2 cellular contexts compared by ENCODE assay signal in the genomic region with DNA sequence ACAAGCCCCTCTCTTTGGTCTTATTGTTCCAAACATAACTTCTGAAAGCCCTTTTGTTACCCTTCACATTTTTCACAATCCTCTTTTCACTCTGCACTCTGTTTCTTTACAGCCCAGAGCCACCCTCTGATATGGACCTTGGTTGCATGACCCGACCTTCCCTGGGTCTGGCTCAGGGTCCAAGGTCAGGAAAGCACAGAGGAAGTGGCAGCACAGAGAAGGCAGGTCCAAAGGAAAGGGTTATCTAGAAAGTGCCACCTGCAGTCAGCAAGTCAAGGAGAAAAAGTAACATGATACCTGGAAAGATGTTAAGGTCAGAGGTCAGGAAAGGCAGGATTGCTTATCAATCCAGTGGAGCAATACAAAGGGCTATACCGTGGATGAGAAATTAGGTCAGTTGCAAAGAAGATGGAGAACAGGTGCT.
TF ChIP-seq lines count a peak whose summit lies in the region.

No MANE protein-coding gene starts in this region.

TF ChIP-seq in HepG2, 621 proteins besides CTCF, POLR2A, EP300 and RAD21 (continues in another document):
- TF ChIP-seq, protein P1, sequence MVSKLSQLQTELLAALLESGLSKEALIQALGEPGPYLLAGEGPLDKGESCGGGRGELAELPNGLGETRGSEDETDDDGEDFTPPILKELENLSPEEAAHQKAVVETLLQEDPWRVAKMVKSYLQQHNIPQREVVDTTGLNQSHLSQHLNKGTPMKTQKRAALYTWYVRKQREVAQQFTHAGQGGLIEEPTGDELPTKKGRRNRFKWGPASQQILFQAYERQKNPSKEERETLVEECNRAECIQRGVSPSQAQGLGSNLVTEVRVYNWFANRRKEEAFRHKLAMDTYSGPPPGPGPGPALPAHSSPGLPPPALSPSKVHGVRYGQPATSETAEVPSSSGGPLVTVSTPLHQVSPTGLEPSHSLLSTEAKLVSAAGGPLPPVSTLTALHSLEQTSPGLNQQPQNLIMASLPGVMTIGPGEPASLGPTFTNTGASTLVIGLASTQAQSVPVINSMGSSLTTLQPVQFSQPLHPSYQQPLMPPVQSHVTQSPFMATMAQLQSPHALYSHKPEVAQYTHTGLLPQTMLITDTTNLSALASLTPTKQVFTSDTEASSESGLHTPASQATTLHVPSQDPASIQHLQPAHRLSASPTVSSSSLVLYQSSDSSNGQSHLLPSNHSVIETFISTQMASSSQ (IDR thresholded peaks at IDR 0.05; ENCODE audit: low read depth): no peak
- TF ChIP-seq, protein P1 (CRISPR knock-in tag; IDR thresholded peaks at IDR 0.05; ENCODE audit: borderline replicate concordance): peak; percentile 48; the same call in 1 of the 2 replicates
- TF ChIP-seq ZNF264 (CRISPR knock-in tag; IDR thresholded peaks at IDR 0.05): no peak
- TF ChIP-seq RXRA (CRISPR knock-in tag; IDR thresholded peaks at IDR 0.05): peak; percentile 75; the same call in 1 of the 2 replicates
- no peak for TF ChIP-seq STAT5B (CRISPR knock-in tag; IDR thresholded peaks at IDR 0.05)
- no peak for TF ChIP-seq DNMT3B (CRISPR knock-in tag; conservative IDR thresholded peaks at IDR 0.05)
- TF ChIP-seq ZMYM4 (CRISPR knock-in tag; IDR thresholded peaks at IDR 0.05): peak; percentile 62; the same call in 1 of the 2 replicates
- TF ChIP-seq AFF4 (CRISPR knock-in tag; IDR thresholded peaks at IDR 0.05): no peak
- TF ChIP-seq, protein P2, sequence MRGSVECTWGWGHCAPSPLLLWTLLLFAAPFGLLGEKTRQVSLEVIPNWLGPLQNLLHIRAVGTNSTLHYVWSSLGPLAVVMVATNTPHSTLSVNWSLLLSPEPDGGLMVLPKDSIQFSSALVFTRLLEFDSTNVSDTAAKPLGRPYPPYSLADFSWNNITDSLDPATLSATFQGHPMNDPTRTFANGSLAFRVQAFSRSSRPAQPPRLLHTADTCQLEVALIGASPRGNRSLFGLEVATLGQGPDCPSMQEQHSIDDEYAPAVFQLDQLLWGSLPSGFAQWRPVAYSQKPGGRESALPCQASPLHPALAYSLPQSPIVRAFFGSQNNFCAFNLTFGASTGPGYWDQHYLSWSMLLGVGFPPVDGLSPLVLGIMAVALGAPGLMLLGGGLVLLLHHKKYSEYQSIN (CRISPR knock-in tag; IDR thresholded peaks at IDR 0.05; ENCODE audit: borderline replicate concordance): no peak
- peak; percentile 84 for TF ChIP-seq NCOR1 (IDR thresholded peaks at IDR 0.05; ENCODE audit: borderline replicate concordance, low read length)
- no peak for TF ChIP-seq NAIF1 (CRISPR knock-in tag; IDR thresholded peaks at IDR 0.05; ENCODE audit: borderline replicate concordance)
- TF ChIP-seq GATAD2A (CRISPR knock-in tag; IDR thresholded peaks at IDR 0.05): peak; percentile 62; the same call in 1 of the 2 replicates
- no peak for TF ChIP-seq TOPORS (CRISPR knock-in tag; IDR thresholded peaks at IDR 0.05)
- TF ChIP-seq ISL2 (CRISPR knock-in tag; IDR thresholded peaks at IDR 0.05): peak; percentile 39; the same call in 1 of the 2 replicates
- TF ChIP-seq NR2F2 (IDR thresholded peaks at IDR 0.05; ENCODE audit: borderline replicate concordance, low read depth): peak; percentile 79
- peak; percentile 48; the same call in 1 of the 2 replicates for TF ChIP-seq DPF2 (CRISPR knock-in tag; IDR thresholded peaks at IDR 0.05; ENCODE audit: borderline replicate concordance, low read depth)
- TF ChIP-seq SOX6 (IDR thresholded peaks at IDR 0.05): no peak
- TF ChIP-seq SOX6 (CRISPR knock-in tag; IDR thresholded peaks at IDR 0.05): peak; percentile 89
- no peak for TF ChIP-seq ZNF652 (CRISPR knock-in tag; IDR thresholded peaks at IDR 0.05; ENCODE audit: borderline replicate concordance, low read depth)
- TF ChIP-seq ZNF33B (CRISPR knock-in tag; IDR thresholded peaks at IDR 0.05): no peak
- TF ChIP-seq FOXA1 (IDR thresholded peaks at IDR 0.05): no peak
- TF ChIP-seq FOXA1 (CRISPR knock-in tag; IDR thresholded peaks at IDR 0.05): no peak
- no peak for TF ChIP-seq ARHGAP35 (CRISPR knock-in tag; IDR thresholded peaks at IDR 0.05; ENCODE audit: borderline replicate concordance)
- peak; percentile 50 for TF ChIP-seq POGZ (CRISPR knock-in tag; IDR thresholded peaks at IDR 0.05)

TF ChIP-seq in H1, 55 proteins besides CTCF, POLR2A, EP300 and RAD21:
- no peak for TF ChIP-seq SRF (IDR thresholded peaks at IDR 0.05; ENCODE audit: low read depth, low read length)
- TF ChIP-seq RFX5 (IDR thresholded peaks at IDR 0.05; ENCODE audit: borderline replicate concordance, low read depth, low read length): no peak
- TF ChIP-seq CBX5 (IDR thresholded peaks at IDR 0.05; ENCODE audit: low read depth, low read length): no peak
- no peak for TF ChIP-seq BCL11A (IDR thresholded peaks at IDR 0.05; ENCODE audit: low read depth in 2 of 2, low read length in 2 of 2)
- TF ChIP-seq, protein P3, sequence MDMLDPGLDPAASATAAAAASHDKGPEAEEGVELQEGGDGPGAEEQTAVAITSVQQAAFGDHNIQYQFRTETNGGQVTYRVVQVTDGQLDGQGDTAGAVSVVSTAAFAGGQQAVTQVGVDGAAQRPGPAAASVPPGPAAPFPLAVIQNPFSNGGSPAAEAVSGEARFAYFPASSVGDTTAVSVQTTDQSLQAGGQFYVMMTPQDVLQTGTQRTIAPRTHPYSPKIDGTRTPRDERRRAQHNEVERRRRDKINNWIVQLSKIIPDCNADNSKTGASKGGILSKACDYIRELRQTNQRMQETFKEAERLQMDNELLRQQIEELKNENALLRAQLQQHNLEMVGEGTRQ (IDR thresholded peaks at IDR 0.05; ENCODE audit: low read length): no peak
